ENCODE assay signal across 22 cellular contexts in the genomic region with DNA sequence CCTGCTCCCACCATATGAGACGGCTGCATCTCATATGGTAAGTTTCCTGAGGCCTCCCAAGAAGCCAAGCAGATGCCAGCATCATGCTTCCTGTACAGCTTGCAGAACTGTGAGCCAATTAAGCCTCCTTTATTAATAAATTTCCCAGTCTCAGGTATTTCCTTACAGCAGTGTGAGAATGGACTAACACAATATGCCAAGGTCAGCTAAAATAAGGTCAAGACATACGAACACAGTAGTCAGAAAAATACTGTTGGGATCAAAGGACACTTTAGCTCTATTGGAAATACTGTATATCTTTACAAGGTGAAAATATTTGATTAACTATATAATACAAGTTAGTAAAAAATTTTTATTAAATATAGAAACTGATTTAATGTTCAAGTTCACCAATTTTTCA.
"Had no signal": no experiment of that assay in that cellular context is flagged by ENCODE, and none has a peak within 500 bp of the region (broad histone marks: within the 10 kb centered on the region; RNA-seq: fewer than 3 reads in every experiment).

No MANE protein-coding gene starts in this region.

- H3K4me3 ChIP-seq: MG63, SJSA1 had no signal

- DNase-seq: Karpas-422, KG1, MG63, NCI-H1092 treated with DMSO at 0.1 percent for 48 hours, NCI-H1436, NCI-H187, NCI-H2029, NCI-H2081 treated with DMSO at 0.1 percent for 48 hours, NCI-H2171, NCI-H226, NCI-H446, NCI-H510A, NCI-H524 treated with DMSO at 0.1 percent for 48 hours, NCI-H69, NCI-H774, Right ventricle myocardium superior, RPMI8226, SIG-M5, SK-N-SH, SW 1271 had no signal

- H3K36me3 ChIP-seq: MG63 had no signal

- H3K4me1 ChIP-seq: SJSA1 had no signal

- H3K9me3 ChIP-seq: MG63, SJSA1, SK-N-SH had no signal

- H3K27ac ChIP-seq: SJSA1 had no signal

- H3K27me3 ChIP-seq: MG63, SJSA1 had no signal

- H3K9ac ChIP-seq: SK-N-SH had no signal

- FAIRE-seq: RCC 7860 had no signal

- H3K4me2 ChIP-seq: SK-N-SH had no signal
